Comparison of ENCODE assay signal across 1 cellular context in the genomic region with DNA sequence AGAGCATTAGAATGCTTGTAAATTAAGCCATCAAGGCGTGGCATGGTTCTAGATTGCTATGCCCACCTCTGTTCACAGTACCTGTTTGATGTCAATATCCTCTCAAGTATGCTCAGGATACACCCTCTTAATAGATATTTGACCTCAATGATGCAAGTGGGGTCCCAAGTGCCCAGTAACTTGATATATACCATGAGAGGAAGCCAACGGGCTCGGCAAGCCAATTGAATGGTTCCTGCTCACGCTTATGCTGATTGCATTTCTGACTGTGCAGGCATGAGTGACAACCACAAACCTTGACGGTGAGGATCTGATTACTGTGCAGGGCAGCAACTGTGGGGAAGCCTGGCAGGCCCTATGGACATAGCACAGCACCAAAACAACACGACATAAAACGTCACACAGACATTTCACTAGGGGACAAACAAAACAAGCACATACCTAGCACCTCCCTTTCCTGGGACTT.
A peak's percentile ranks its signal among the peaks of the same experiment; 100 is the strongest.
TF ChIP-seq lines count a peak whose summit lies in the region.

No MANE protein-coding gene starts in this region.

TF ChIP-seq in HEK293, 187 proteins besides CTCF, POLR2A, EP300 and RAD21 (continued from another document and continues in another):
- TF ChIP-seq TRIM28 (IDR thresholded peaks at IDR 0.05; ENCODE audit: borderline replicate concordance, low read length) = no peak
- TF ChIP-seq ZNF10 (tag by site-specific recombination; IDR thresholded peaks at IDR 0.05) = no peak
- TF ChIP-seq KLF16 (tag by site-specific recombination; IDR thresholded peaks at IDR 0.05) = 0 out of 2 replicates have a peak, but pooled peaks have one; percentile 39
- TF ChIP-seq, protein P1, sequence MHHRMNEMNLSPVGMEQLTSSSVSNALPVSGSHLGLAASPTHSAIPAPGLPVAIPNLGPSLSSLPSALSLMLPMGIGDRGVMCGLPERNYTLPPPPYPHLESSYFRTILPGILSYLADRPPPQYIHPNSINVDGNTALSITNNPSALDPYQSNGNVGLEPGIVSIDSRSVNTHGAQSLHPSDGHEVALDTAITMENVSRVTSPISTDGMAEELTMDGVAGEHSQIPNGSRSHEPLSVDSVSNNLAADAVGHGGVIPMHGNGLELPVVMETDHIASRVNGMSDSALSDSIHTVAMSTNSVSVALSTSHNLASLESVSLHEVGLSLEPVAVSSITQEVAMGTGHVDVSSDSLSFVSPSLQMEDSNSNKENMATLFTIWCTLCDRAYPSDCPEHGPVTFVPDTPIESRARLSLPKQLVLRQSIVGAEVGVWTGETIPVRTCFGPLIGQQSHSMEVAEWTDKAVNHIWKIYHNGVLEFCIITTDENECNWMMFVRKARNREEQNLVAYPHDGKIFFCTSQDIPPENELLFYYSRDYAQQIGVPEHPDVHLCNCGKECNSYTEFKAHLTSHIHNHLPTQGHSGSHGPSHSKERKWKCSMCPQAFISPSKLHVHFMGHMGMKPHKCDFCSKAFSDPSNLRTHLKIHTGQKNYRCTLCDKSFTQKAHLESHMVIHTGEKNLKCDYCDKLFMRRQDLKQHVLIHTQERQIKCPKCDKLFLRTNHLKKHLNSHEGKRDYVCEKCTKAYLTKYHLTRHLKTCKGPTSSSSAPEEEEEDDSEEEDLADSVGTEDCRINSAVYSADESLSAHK (tag by site-specific recombination; IDR thresholded peaks at IDR 0.05) = peak; percentile 64; the same call in 1 of the 2 replicates
- TF ChIP-seq ZBTB1 (tag by site-specific recombination; IDR thresholded peaks at IDR 0.05) = peak; percentile 64; the same call in 1 of the 2 replicates
- peak; percentile 70; the same call in 1 of the 2 replicates for TF ChIP-seq ZNF184 (tag by site-specific recombination; IDR thresholded peaks at IDR 0.05)
- peak; percentile 89; the same call in 1 of the 2 replicates for TF ChIP-seq ZNF391 (tag by site-specific recombination; IDR thresholded peaks at IDR 0.05; ENCODE audit: borderline replicate concordance, low read depth)
- peak; percentile 93 for TF ChIP-seq ZBTB17 (tag by site-specific recombination; IDR thresholded peaks at IDR 0.05)
- TF ChIP-seq ZNF19 (tag by site-specific recombination; IDR thresholded peaks at IDR 0.05; ENCODE audit: low read depth) = no peak
- peak; percentile 95 for TF ChIP-seq TSHZ1 (tag by site-specific recombination; IDR thresholded peaks at IDR 0.05; ENCODE audit: borderline replicate concordance)
- peak; percentile 79 for TF ChIP-seq IKZF3 (tag by site-specific recombination; IDR thresholded peaks at IDR 0.05)
- TF ChIP-seq ZSCAN23 (tag by site-specific recombination; IDR thresholded peaks at IDR 0.05) = peak; percentile 79
- peak; percentile 64 for TF ChIP-seq GLIS2 (tag by site-specific recombination; IDR thresholded peaks at IDR 0.05)
- TF ChIP-seq ZNF148 (tag by site-specific recombination; IDR thresholded peaks at IDR 0.05; ENCODE audit: borderline replicate concordance) = no peak
- peak; percentile 99 for TF ChIP-seq KLF17 (tag by site-specific recombination; IDR thresholded peaks at IDR 0.05)
- no peak for TF ChIP-seq ZNF792 (tag by site-specific recombination; IDR thresholded peaks at IDR 0.05)
- peak; percentile 76 for TF ChIP-seq ZBTB8A (tag by site-specific recombination; IDR thresholded peaks at IDR 0.05)
- no peak for TF ChIP-seq ZNF239 (tag by site-specific recombination; IDR thresholded peaks at IDR 0.05)
- TF ChIP-seq BCL11B (tag by site-specific recombination; IDR thresholded peaks at IDR 0.05; ENCODE audit: low read depth) = no peak
- peak; percentile 32; the same call in 1 of the 2 replicates for TF ChIP-seq SCRT2 (tag by site-specific recombination; IDR thresholded peaks at IDR 0.05)
- TF ChIP-seq, protein P2, sequence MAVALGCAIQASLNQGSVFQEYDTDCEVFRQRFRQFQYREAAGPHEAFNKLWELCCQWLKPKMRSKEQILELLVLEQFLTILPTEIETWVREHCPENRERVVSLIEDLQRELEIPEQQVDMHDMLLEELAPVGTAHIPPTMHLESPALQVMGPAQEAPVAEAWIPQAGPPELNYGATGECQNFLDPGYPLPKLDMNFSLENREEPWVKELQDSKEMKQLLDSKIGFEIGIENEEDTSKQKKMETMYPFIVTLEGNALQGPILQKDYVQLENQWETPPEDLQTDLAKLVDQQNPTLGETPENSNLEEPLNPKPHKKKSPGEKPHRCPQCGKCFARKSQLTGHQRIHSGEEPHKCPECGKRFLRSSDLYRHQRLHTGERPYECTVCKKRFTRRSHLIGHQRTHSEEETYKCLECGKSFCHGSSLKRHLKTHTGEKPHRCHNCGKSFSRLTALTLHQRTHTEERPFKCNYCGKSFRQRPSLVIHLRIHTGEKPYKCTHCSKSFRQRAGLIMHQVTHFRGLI (tag by site-specific recombination; IDR thresholded peaks at IDR 0.05) = peak; percentile 57; the same call in 1 of the 2 replicates
- TF ChIP-seq ZFP37 (tag by site-specific recombination; IDR thresholded peaks at IDR 0.05) = peak; percentile 42; the same call in 1 of the 2 replicates
- peak; percentile 84 for TF ChIP-seq ZNF600 (tag by site-specific recombination; IDR thresholded peaks at IDR 0.05)
- TF ChIP-seq ZNF561 (tag by site-specific recombination; IDR thresholded peaks at IDR 0.05; ENCODE audit: borderline replicate concordance) = 0 out of 2 replicates have a peak, but pooled peaks have one; percentile 51
- TF ChIP-seq ZSCAN16 (tag by site-specific recombination; IDR thresholded peaks at IDR 0.05) = peak; percentile 71
- peak; percentile 73; the same call in 1 of the 2 replicates for TF ChIP-seq ZNF362 (tag by site-specific recombination; IDR thresholded peaks at IDR 0.05)
- TF ChIP-seq ZNF76 (tag by site-specific recombination; IDR thresholded peaks at IDR 0.05; ENCODE audit: borderline replicate concordance, low read depth) = peak; percentile 41; the same call in 1 of the 2 replicates
- TF ChIP-seq ZBTB21 (tag by site-specific recombination; IDR thresholded peaks at IDR 0.05) = peak; percentile 79
- peak; percentile 94 for TF ChIP-seq WT1 (tag by site-specific recombination; IDR thresholded peaks at IDR 0.05)
- peak; percentile 65 for TF ChIP-seq ZNF394 (tag by site-specific recombination; IDR thresholded peaks at IDR 0.05; ENCODE audit: borderline replicate concordance)
- TF ChIP-seq ZNF621 (tag by site-specific recombination; IDR thresholded peaks at IDR 0.05) = no peak
- TF ChIP-seq, protein P3, sequence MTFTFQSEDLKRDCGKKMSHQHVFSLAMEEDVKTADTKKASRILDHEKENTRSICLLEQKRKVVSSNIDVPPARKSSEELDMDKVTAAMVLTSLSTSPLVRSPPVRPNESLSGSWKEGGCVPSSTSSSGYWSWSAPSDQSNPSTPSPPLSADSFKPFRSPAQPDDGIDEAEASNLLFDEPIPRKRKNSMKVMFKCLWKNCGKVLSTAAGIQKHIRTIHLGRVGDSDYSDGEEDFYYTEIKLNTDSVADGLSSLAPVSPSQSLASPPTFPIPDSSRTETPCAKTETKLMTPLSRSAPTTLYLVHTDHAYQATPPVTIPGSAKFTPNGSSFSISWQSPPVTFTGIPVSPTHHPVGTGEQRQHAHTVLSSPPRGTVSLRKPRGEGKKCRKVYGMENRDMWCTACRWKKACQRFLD (tag by site-specific recombination; IDR thresholded peaks at IDR 0.05) = no peak
- TF ChIP-seq, protein P4, sequence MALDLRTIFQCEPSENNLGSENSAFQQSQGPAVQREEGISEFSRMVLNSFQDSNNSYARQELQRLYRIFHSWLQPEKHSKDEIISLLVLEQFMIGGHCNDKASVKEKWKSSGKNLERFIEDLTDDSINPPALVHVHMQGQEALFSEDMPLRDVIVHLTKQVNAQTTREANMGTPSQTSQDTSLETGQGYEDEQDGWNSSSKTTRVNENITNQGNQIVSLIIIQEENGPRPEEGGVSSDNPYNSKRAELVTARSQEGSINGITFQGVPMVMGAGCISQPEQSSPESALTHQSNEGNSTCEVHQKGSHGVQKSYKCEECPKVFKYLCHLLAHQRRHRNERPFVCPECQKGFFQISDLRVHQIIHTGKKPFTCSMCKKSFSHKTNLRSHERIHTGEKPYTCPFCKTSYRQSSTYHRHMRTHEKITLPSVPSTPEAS (tag by site-specific recombination; IDR thresholded peaks at IDR 0.05) = 0 out of 2 replicates have a peak, but pooled peaks have one; percentile 29
- TF ChIP-seq ZNF24 (tag by site-specific recombination; IDR thresholded peaks at IDR 0.05) = peak; percentile 93
- TF ChIP-seq, protein P5, sequence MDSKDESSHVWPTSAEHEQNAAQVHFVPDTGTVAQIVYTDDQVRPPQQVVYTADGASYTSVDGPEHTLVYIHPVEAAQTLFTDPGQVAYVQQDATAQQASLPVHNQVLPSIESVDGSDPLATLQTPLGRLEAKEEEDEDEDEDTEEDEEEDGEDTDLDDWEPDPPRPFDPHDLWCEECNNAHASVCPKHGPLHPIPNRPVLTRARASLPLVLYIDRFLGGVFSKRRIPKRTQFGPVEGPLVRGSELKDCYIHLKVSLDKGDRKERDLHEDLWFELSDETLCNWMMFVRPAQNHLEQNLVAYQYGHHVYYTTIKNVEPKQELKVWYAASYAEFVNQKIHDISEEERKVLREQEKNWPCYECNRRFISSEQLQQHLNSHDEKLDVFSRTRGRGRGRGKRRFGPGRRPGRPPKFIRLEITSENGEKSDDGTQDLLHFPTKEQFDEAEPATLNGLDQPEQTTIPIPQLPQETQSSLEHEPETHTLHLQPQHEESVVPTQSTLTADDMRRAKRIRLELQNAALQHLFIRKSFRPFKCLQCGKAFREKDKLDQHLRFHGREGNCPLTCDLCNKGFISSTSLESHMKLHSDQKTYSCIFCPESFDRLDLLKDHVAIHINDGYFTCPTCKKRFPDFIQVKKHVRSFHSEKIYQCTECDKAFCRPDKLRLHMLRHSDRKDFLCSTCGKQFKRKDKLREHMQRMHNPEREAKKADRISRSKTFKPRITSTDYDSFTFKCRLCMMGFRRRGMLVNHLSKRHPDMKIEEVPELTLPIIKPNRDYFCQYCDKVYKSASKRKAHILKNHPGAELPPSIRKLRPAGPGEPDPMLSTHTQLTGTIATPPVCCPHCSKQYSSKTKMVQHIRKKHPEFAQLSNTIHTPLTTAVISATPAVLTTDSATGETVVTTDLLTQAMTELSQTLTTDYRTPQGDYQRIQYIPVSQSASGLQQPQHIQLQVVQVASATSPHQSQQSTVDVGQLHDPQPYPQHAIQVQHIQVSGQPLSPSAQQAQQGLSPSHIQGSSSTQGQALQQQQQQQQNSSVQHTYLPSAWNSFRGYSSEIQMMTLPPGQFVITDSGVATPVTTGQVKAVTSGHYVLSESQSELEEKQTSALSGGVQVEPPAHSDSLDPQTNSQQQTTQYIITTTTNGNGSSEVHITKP (tag by site-specific recombination; IDR thresholded peaks at IDR 0.05) = peak; percentile 44
- no peak for TF ChIP-seq ZSCAN30 (tag by site-specific recombination; IDR thresholded peaks at IDR 0.05)
